16 cellular contexts compared by ENCODE assay signal in genomic region chr9:123946257-123946855, GRCh38.
"Had no signal": no experiment of that assay in that cellular context is flagged by ENCODE, and none has a peak within 500 bp of the region (broad histone marks: within the 10 kb centered on the region; RNA-seq: fewer than 3 reads in every experiment).

No MANE protein-coding gene starts in this region.

- H3K4me3 ChIP-seq: gastrocnemius medialis, heart right ventricle, mucosa of descending colon, smooth muscle cell, upper lobe of left lung, uterus had no signal

- FAIRE-seq: endometrium had no signal

- H3K27ac ChIP-seq: gastrocnemius medialis, heart right ventricle, upper lobe of left lung, uterus had no signal

- H3K4me1 Mint-ChIP-seq: naive thymus-derived CD8-positive, alpha-beta T cell; neural crest cell had no signal

- H3K9me3 Mint-ChIP-seq: naive thymus-derived CD8-positive, alpha-beta T cell had no signal

- DNase-seq: effector memory CD4-positive, alpha-beta T cell; gastrocnemius medialis; heart right ventricle; mammary epithelial cell; mucosa of descending colon; naive thymus-derived CD8-positive, alpha-beta T cell; posterior cingulate gyrus; stimulated activated CD4-positive, alpha-beta T cell treated with anti-CD3 and anti-CD28 coated beads, Interleukin-2, amount 100 ng/mL, for 48 hours; stimulated activated naive CD4-positive, alpha-beta T cell treated with Interleukin-2 at 50 U/mL for 16 hours; upper lobe of left lung; uterus had no signal

- H3K4me3 Mint-ChIP-seq: naive thymus-derived CD8-positive, alpha-beta T cell; neural crest cell had no signal

- H3K4me1 ChIP-seq: gastrocnemius medialis, heart right ventricle, upper lobe of left lung, uterus had no signal

- H3K36me3 Mint-ChIP-seq: naive thymus-derived CD8-positive, alpha-beta T cell had no signal

- ATAC-seq: esophagus mucosa; gastrocnemius medialis; heart right ventricle; left lobe of liver; mucosa of descending colon; naive thymus-derived CD8-positive, alpha-beta T cell had no signal

- H3K27me3 ChIP-seq: gastrocnemius medialis, uterus had no signal

- H3K4me2 ChIP-seq: smooth muscle cell had no signal

- H3K36me3 ChIP-seq: gastrocnemius medialis, heart right ventricle, upper lobe of left lung, uterus had no signal

- H3K9me3 ChIP-seq: gastrocnemius medialis, heart right ventricle, mucosa of descending colon, upper lobe of left lung, uterus had no signal
